Comparison of ENCODE assay signal across 8 cellular contexts in the genomic region with DNA sequence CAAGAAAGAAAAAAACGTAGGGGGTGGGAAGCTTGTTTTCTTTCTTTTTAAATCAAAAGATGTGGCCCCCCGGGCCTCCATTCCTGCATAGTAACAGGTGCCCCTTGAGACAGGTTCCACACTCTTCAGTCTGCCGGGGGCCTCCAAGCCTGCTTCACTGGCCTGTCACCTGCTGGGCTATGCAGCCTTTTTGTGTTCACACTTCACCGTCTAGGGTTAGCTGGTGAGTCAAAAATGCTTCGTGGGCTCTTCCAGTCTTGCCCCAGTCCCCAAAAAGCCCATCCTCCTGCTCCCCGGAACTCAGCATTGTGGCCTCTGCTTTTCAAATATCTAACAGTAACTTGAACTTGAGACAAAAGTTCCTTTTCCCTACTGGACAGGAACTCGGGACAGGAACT.
DNase-seq lines count a peak whose midpoint lies in the region; ATAC-seq and TF ChIP-seq lines count a peak whose summit lies in the region.

No MANE protein-coding gene starts in this region.

- no peak; the same call in 1 of the 2 replicates for TF ChIP-seq CTCF in KMS-11 (conservative IDR thresholded peaks at IDR 0.05; ENCODE audit: low read depth, low read length)
- TF ChIP-seq CTCF in heart right ventricle (IDR thresholded peaks at IDR 0.05): no peak

- H3K4me1 Mint-ChIP-seq in activated T-helper 2 cell treated with anti-CD3 and anti-CD28 coated beads, Interferon-gamma antibody, Interleukin-2, Interleukin-4, amounts not matched to agents 10 μg/mL and 5 μg/mL and 100 μg/mL, durations not matched to agents 14 hours and 24 hours and 36 hours (ENCODE audit: low read depth): peaks cover 67% of the 10 kb centered on the region

- H3K27ac ChIP-seq in KMS-11 (peak overlapping the region; percentile 99), heart right ventricle (peak overlapping the region; percentile 61 to 93 (median 84))

- H3K9ac ChIP-seq in KMS-11: peak overlapping the region; percentile 80

- 55 to 64% methylated on average over 7 of the region's 7 CpGs for WGBS in heart right ventricle, 2 donors

- POLR2A ChIA-PET in HEK293T (lab: Yijun Ruan, JAX): no interaction called here

- no peaks in the 10 kb centered on the region for H4K20me1 ChIP-seq in KMS-11 (ENCODE audit: insufficient read depth)

- H2AFZ ChIP-seq in KMS-11 (ENCODE audit: low read depth): no peak overlapping the region

- H3K9me3 Mint-ChIP-seq in activated T-helper 2 cell treated with anti-CD3 and anti-CD28 coated beads, Interferon-gamma antibody, Interleukin-2, Interleukin-4, amounts not matched to agents 10 μg/mL and 5 μg/mL and 100 μg/mL, durations not matched to agents 14 hours and 24 hours and 36 hours: no peaks in the 10 kb centered on the region

- intact Hi-C loops in activated T-helper 2 cell treated with anti-CD3 and anti-CD28 coated beads, Interferon-gamma antibody, Interleukin-2, Interleukin-4, amounts not matched to agents 10 μg/mL and 5 μg/mL and 100 μg/mL, durations not matched to agents 14 hours and 24 hours and 36 hours (cut with micrococcal nuclease): loop anchor here (1.0 to 5.0 kb wide), 9 partner anchors 17 to 403 kb away; partner anchors contain the start of genes IMMT, KDM3A, MRPL35 and PTCD3
- intact Hi-C loops in heart right ventricle (cut with DNase I): loop anchor here in 7 of 10 donors (2.0 to 10.0 kb wide), 6 partner anchors 35 to 155 kb away; partner anchors contain the start of gene ST3GAL5 (in 4 of the 7)

- H3K9me3 ChIP-seq in heart right ventricle: no peaks in the 10 kb centered on the region

- H3K27me3 ChIP-seq in KMS-11 (ENCODE audit: insufficient read depth, low read depth): no peaks in the 10 kb centered on the region
- H3K27me3 ChIP-seq in heart right ventricle: no peaks in the 10 kb centered on the region

- H3K4me3 Mint-ChIP-seq in activated T-helper 2 cell treated with anti-CD3 and anti-CD28 coated beads, Interferon-gamma antibody, Interleukin-2, Interleukin-4, amounts not matched to agents 10 μg/mL and 5 μg/mL and 100 μg/mL, durations not matched to agents 14 hours and 24 hours and 36 hours (ENCODE audit: low read depth): peak overlapping the region; percentile 73

- H3K79me2 ChIP-seq in KMS-11 (ENCODE audit: insufficient read depth, low read depth): no peaks in the 10 kb centered on the region

- H3K27me3 Mint-ChIP-seq in activated T-helper 2 cell treated with anti-CD3 and anti-CD28 coated beads, Interferon-gamma antibody, Interleukin-2, Interleukin-4, amounts not matched to agents 10 μg/mL and 5 μg/mL and 100 μg/mL, durations not matched to agents 14 hours and 24 hours and 36 hours (ENCODE audit: low read depth): no peaks in the 10 kb centered on the region

- CTCF ChIA-PET in HEK293T (lab: Yijun Ruan, JAX): no interaction called here

- H3K4me1 ChIP-seq in KMS-11 (ENCODE audit: low read depth, poor library complexity, severe bottlenecking): peaks cover 87% of the 10 kb centered on the region
- H3K4me1 ChIP-seq in heart right ventricle: peaks cover 18 to 61% (median 52%) of the 10 kb centered on the region in 9 donors

- peak overlapping the region; percentile 98 for H3K27ac Mint-ChIP-seq in activated T-helper 2 cell treated with anti-CD3 and anti-CD28 coated beads, Interferon-gamma antibody, Interleukin-2, Interleukin-4, amounts not matched to agents 10 μg/mL and 5 μg/mL and 100 μg/mL, durations not matched to agents 14 hours and 24 hours and 36 hours

- peaks cover 5% of the 10 kb centered on the region; the same call in 1 of the 2 replicates for H3K36me3 ChIP-seq in KMS-11 (ENCODE audit: insufficient read depth)
- H3K36me3 ChIP-seq in heart right ventricle: peaks cover 0 to 59% (median 29%) of the 10 kb centered on the region in 9 donors

- H3K4me3 ChIP-seq in KMS-11 (IDR thresholded peaks at IDR 0.05; ENCODE audit: insufficient read depth, low read depth, low read length) (peak overlapping the region; percentile 3), heart right ventricle (no peak overlapping the region)

- H3K4me2 ChIP-seq in KMS-11: peak overlapping the region; percentile 95

- peaks cover 94% of the 10 kb centered on the region for H3K36me3 Mint-ChIP-seq in activated T-helper 2 cell treated with anti-CD3 and anti-CD28 coated beads, Interferon-gamma antibody, Interleukin-2, Interleukin-4, amounts not matched to agents 10 μg/mL and 5 μg/mL and 100 μg/mL, durations not matched to agents 14 hours and 24 hours and 36 hours (ENCODE audit: low read depth)

- DNase-seq in activated T-helper 2 cell treated with anti-CD3 and anti-CD28 coated beads, Interferon-gamma antibody, Interleukin-2, Interleukin-4, amounts not matched to agents 10 μg/mL and 5 μg/mL and 100 μg/mL, durations not matched to agents 14 hours and 24 hours and 36 hours (ENCODE audit: low spot score): no peak
- no peak for DNase-seq in heart right ventricle
- DNase-seq in stimulated activated CD8-positive, alpha-beta memory T cell treated with anti-CD3 and anti-CD28 coated beads, Interleukin-4, amount 100 ng/mL, for 48 hours: peak; percentile 47
- no peak for DNase-seq in HEK293T (ENCODE audit: extremely low spot score)
- DNase-seq in DMS153 (lab: John Stamatoyannopoulos, UW): no peak

- ATAC-seq in heart right ventricle (peak in 1 of 8 donors; percentile 2), HG03095 (IDR thresholded peaks at IDR 0.05; ENCODE audit: unreplicated experiment) (no peak), HG03039 (IDR thresholded peaks at IDR 0.05; ENCODE audit: unreplicated experiment) (no peak)

TF ChIP-seq in HEK293T, 16 proteins besides CTCF, POLR2A, EP300 and RAD21:
- TF ChIP-seq TARDBP (IDR thresholded peaks at IDR 0.05): no peak
- no peak for TF ChIP-seq NFRKB (IDR thresholded peaks at IDR 0.05)
- no peak for TF ChIP-seq HDGF (IDR thresholded peaks at IDR 0.05; ENCODE audit: borderline replicate concordance)
- no peak for TF ChIP-seq SUZ12 (IDR thresholded peaks at IDR 0.05)
- TF ChIP-seq FOXK2 (IDR thresholded peaks at IDR 0.05): no peak
- no peak for TF ChIP-seq CTBP1 (IDR thresholded peaks at IDR 0.05; ENCODE audit: borderline replicate concordance)
- TF ChIP-seq ARNT (IDR thresholded peaks at IDR 0.05): no peak
